Comparison of ENCODE assay signal across 9 cellular contexts in genomic region chr16:10971560-10971961, GRCh38. TPM values are rescaled to one million over a fixed set of nuclear protein-coding genes. Genes with fewer than 3 reads are reported as not detected.
DNase-seq lines count a peak whose midpoint lies in the region; ATAC-seq and TF ChIP-seq lines count a peak whose summit lies in the region.
"Had no signal": no experiment of that assay in that cellular context is flagged by ENCODE, and none has a peak within 500 bp of the region (broad histone marks: within the 10 kb centered on the region; RNA-seq: fewer than 3 reads in every experiment).

No MANE protein-coding gene starts in this region.

- H3K4me1 Mint-ChIP-seq in T-helper 17 cell (peaks cover 16% of the 10 kb centered on the region), mesothelial cell of epicardium (peaks cover 16% of the 10 kb centered on the region)

- H3K36me3 Mint-ChIP-seq in T-helper 17 cell (ENCODE audit: low read depth) (peaks cover 3% of the 10 kb centered on the region), mesothelial cell of epicardium (peaks cover 16% of the 10 kb centered on the region)

- H3K9me3 ChIP-seq in T-helper 17 cell (ENCODE audit: control insufficient read depth, low read length, poor library complexity, severe bottlenecking), result no peaks in the 10 kb centered on the region

- DNase-seq in AG04449 (ENCODE audit: low read depth, low spot score) (peak; percentile 75), GF-D8 (lab: John Stamatoyannopoulos, UW) (peak; percentile 27), NCI-H128 (lab: John Stamatoyannopoulos, UW; ENCODE audit: unreplicated experiment) (peak; percentile 25), T-helper 17 cell (no peak), epidermal melanocyte (ENCODE audit: insufficient read length, low spot score) (peak; percentile 90), mesothelial cell of epicardium (ENCODE audit: low spot score in 2 of 2, unreplicated experiment in 2 of 2) (peak in 1 of 2 experiments; percentile 53)

- CTCF ChIA-PET in AG04449 (lab: Yijun Ruan, JAX), result interaction anchor here (0.6 to 20.1 kb wide), 32 partner anchors 9 to 739 kb away, joined by 3 to 492 read pairs (median 4); partner anchors contain the start of genes CLEC16A, SOCS1 and TNP2

- H3K27me3 Mint-ChIP-seq in T-helper 17 cell (no peaks in the 10 kb centered on the region), mesothelial cell of epicardium (ENCODE audit: low read depth) (no peaks in the 10 kb centered on the region)
- H3K27me3 Mint-ChIP-seq: memory B cell had no signal

- H3K4me3 ChIP-seq in AG04449 (ENCODE audit: low read depth, low read length), result no peak overlapping the region

- ATAC-seq in T-helper 17 cell (no peak), GM19023 (IDR thresholded peaks at IDR 0.05; ENCODE audit: unreplicated experiment) (no peak), HG02678 (IDR thresholded peaks at IDR 0.05; ENCODE audit: unreplicated experiment) (no peak)

- H3K4me3 Mint-ChIP-seq in T-helper 17 cell (no peak overlapping the region), mesothelial cell of epicardium (no peak overlapping the region)
- H3K4me3 Mint-ChIP-seq: memory B cell had no signal

- TF ChIP-seq CTCF in AG04449 (IDR thresholded peaks at IDR 0.05; ENCODE audit: insufficient read depth, low read length, missing control alignments) (peak; percentile 59), mesothelial cell of epicardium (IDR thresholded peaks at IDR 0.05; ENCODE audit: unreplicated experiment) (peak; percentile 85)

- POLR2A ChIA-PET in AG04449 (lab: Yijun Ruan, JAX), result interaction anchor here (1.3 kb wide), 1 partner anchor 284 kb away, joined by 21 read pairs; the partner anchor contains the start of gene SOCS1

- H3K27ac Mint-ChIP-seq in T-helper 17 cell (peak overlapping the region; percentile 90), mesothelial cell of epicardium (no peak overlapping the region)

- no peaks in the 10 kb centered on the region for H3K9me3 Mint-ChIP-seq in mesothelial cell of epicardium
- H3K9me3 Mint-ChIP-seq: memory B cell had no signal

RNA-seq across cellular contexts. Expression of gene CLEC16A, which starts 27.2 kb away (rescaled TPM):
- 10 to 100 TPM; 31.1 to 32.0 TPM for total RNA-seq in T-helper 17 cell
- total RNA-seq in mesothelial cell of epicardium, result 40.5 to 44.9 TPM (median 43.3 TPM) in 3 replicates

RNA-seq across cellular contexts. Expression of gene DEXI, which starts 29.3 kb away (rescaled TPM):
- total RNA-seq in T-helper 17 cell (10 to 100 TPM; 14.2 to 15.1 TPM), mesothelial cell of epicardium (31.2 to 33.0 TPM (median 31.5 TPM) in 3 replicates)

Comparison
In these comparisons a context has a peak if more than half of its experiments do, and no peak if none do; other contexts are left out.
1. DNase-seq: peak in AG04449 (single experiment), GF-D8 (single experiment), NCI-H128 (single experiment) and epidermal melanocyte (single experiment); none in T-helper 17 cell (0 of 3).